Comparison of ENCODE assay signal across 2 cellular contexts in genomic region chr15:68307131-68307928, GRCh38.
TF ChIP-seq lines count a peak whose summit lies in the region.

No MANE protein-coding gene starts in this region.

TF ChIP-seq in SK-N-SH, 30 proteins besides CTCF, POLR2A, EP300 and RAD21 (continued from another document):
- TF ChIP-seq REST (IDR thresholded peaks at IDR 0.05; ENCODE audit: low read depth, low read length) (no peak), CHD2 (IDR thresholded peaks at IDR 0.05; ENCODE audit: low read length, partially characterized antibody) (no peak), YY1 (IDR thresholded peaks at IDR 0.05; ENCODE audit: low read depth) (no peak), RCOR1 (IDR thresholded peaks at IDR 0.05; ENCODE audit: low read length) (no peak), RFX5 (IDR thresholded peaks at IDR 0.05; ENCODE audit: low read length) (no peak), TCF12 (IDR thresholded peaks at IDR 0.05) (no peak), PBX3 (IDR thresholded peaks at IDR 0.05) (no peak), FOSL2 (IDR thresholded peaks at IDR 0.05; ENCODE audit: borderline replicate concordance, low read depth) (no peak), NRF1 (IDR thresholded peaks at IDR 0.05; ENCODE audit: low read depth, low read length) (no peak), GABPA (IDR thresholded peaks at IDR 0.05; ENCODE audit: low read depth) (no peak), GATA2 (CRISPR knock-in tag; IDR thresholded peaks at IDR 0.05) (no peak), SMC3 (IDR thresholded peaks at IDR 0.05; ENCODE audit: low read depth, low read length) (no peak), EZH2phosphoT487 (IDR thresholded peaks at IDR 0.05; ENCODE audit: borderline replicate concordance, low read depth) (no peak)

TF ChIP-seq in SK-N-SH treated with all-trans-retinoic acid at 6 μM for 48 hours, 23 proteins besides CTCF, POLR2A, EP300 and RAD21 (continued from another document):
- TF ChIP-seq RARB (CRISPR knock-in tag; IDR thresholded peaks at IDR 0.05) (no peak), ZFP3 (CRISPR knock-in tag; IDR thresholded peaks at IDR 0.05) (no peak), TCF4 (CRISPR knock-in tag; IDR thresholded peaks at IDR 0.05; ENCODE audit: borderline replicate concordance) (no peak)
- TF ChIP-seq, protein P1, sequence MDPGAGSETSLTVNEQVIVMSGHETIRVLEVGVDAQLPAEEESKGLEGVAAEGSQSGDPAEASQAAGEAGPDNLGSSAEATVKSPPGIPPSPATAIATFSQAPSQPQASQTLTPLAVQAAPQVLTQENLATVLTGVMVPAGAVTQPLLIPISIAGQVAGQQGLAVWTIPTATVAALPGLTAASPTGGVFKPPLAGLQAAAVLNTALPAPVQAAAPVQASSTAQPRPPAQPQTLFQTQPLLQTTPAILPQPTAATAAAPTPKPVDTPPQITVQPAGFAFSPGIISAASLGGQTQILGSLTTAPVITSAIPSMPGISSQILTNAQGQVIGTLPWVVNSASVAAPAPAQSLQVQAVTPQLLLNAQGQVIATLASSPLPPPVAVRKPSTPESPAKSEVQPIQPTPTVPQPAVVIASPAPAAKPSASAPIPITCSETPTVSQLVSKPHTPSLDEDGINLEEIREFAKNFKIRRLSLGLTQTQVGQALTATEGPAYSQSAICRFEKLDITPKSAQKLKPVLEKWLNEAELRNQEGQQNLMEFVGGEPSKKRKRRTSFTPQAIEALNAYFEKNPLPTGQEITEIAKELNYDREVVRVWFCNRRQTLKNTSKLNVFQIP (CRISPR knock-in tag; IDR thresholded peaks at IDR 0.05; ENCODE audit: borderline replicate concordance, low read depth): no peak
